21 cellular contexts compared by ENCODE assay signal in the genomic region with DNA sequence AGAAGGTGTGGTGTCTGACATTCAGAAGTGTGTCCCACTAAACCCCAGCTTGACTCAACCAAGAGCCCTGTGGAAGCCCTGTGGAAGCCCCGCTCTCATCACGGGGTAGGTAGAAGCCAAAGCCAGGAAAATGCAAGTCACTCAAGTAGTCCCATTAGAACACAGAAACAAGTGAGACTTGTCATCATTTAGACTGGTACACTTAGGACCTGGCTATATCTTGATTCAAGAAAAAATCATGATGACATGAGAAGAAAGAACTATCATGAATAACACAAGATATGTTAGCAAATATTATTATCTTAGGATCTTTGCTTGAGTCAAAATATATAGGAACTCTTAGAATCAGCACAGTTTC. TPM values are rescaled to one million over a fixed set of nuclear protein-coding genes. Genes with fewer than 3 reads are reported as not detected.
"Had no signal": no experiment of that assay in that cellular context is flagged by ENCODE, and none has a peak within 500 bp of the region (broad histone marks: within the 10 kb centered on the region; RNA-seq: fewer than 3 reads in every experiment).

No MANE protein-coding gene starts in this region.

- H3K9me3 Mint-ChIP-seq: activated CD4-positive, alpha-beta T cell treated with anti-CD3 and anti-CD28 coated beads, Interleukin-2, amount 10 ng/mL, durations not matched to agents 7 days and 5 days; activated naive CD4-positive, alpha-beta T cell treated with anti-CD3 and anti-CD28 coated beads, Interleukin-2, amount 50 U/mL, for 24 hours; activated T-cell treated with anti-CD3 and anti-CD28 coated beads, Interleukin-2, amount 50 U/mL, for 24 hours; activated T-helper 2 cell treated with anti-CD3 and anti-CD28 coated beads, Interferon-gamma antibody, Interleukin-2, Interleukin-4, amounts not matched to agents 10 μg/mL and 5 μg/mL and 100 μg/mL, durations not matched to agents 14 hours and 24 hours and 36 hours; T-helper 1 cell treated with Interleukin-12 subunit alpha and Interleukin-12 subunit beta and Interleukin-4 antibody, amounts not matched to agents 30 μg/mL and 1 μg/mL, for 36 hours; T-helper 2 cell treated with Interferon-gamma antibody and Interleukin-4, amounts not matched to agents 5 μg/mL and 100 μg/mL, for 36 hours had no signal

- H3K36me3 ChIP-seq: adrenal gland, breast epithelium, MG63, Peyer's patch, SJSA1 had no signal

- H3K4me1 Mint-ChIP-seq: activated CD4-positive, alpha-beta T cell treated with anti-CD3 and anti-CD28 coated beads, Interleukin-2, amount 10 ng/mL, durations not matched to agents 7 days and 5 days; activated naive CD4-positive, alpha-beta T cell treated with anti-CD3 and anti-CD28 coated beads, Interleukin-2, amount 50 U/mL, for 24 hours had no signal

- H3K9me3 ChIP-seq: adrenal gland, body of pancreas, breast epithelium, MG63, Peyer's patch, SJSA1, SK-N-SH had no signal

- H3K4me2 ChIP-seq: SK-N-SH had no signal

- DNase-seq: activated gamma-delta T cell; activated naive CD4-positive, alpha-beta T cell treated with Interleukin-2 at 50 U/mL for 16 hours; activated T-cell treated with anti-CD3 and anti-CD28 coated beads, Interleukin-2, amount 50 U/mL, for 24 hours; NCI-H1048; NCI-H524 treated with DMSO at 0.1 percent for 48 hours; SHP77 treated with DMSO at 0.1 percent for 48 hours had no signal

- H3K27me3 ChIP-seq: adrenal gland, body of pancreas, breast epithelium, Peyer's patch, SJSA1 had no signal

- H3K27ac Mint-ChIP-seq: activated CD4-positive, alpha-beta T cell treated with anti-CD3 and anti-CD28 coated beads, Interleukin-2, amount 10 ng/mL, durations not matched to agents 7 days and 5 days; activated CD8-positive, alpha-beta T cell treated with anti-CD3 and anti-CD28 coated beads, Interleukin-2, amount 10 ng/mL, durations not matched to agents 7 days and 5 days; activated naive CD4-positive, alpha-beta T cell treated with anti-CD3 and anti-CD28 coated beads, Interleukin-2, amount 50 U/mL, for 24 hours; activated T-cell treated with anti-CD3 and anti-CD28 coated beads, Interleukin-2, amount 50 U/mL, for 24 hours; activated T-helper 2 cell treated with anti-CD3 and anti-CD28 coated beads, Interferon-gamma antibody, Interleukin-2, Interleukin-4, amounts not matched to agents 10 μg/mL and 5 μg/mL and 100 μg/mL, durations not matched to agents 14 hours and 24 hours and 36 hours; T-helper 1 cell treated with Interleukin-12 subunit alpha and Interleukin-12 subunit beta and Interleukin-4 antibody, amounts not matched to agents 30 μg/mL and 1 μg/mL, for 36 hours; T-helper 2 cell treated with Interferon-gamma antibody and Interleukin-4, amounts not matched to agents 5 μg/mL and 100 μg/mL, for 36 hours had no signal

- H3K36me3 Mint-ChIP-seq: activated naive CD4-positive, alpha-beta T cell treated with anti-CD3 and anti-CD28 coated beads, Interleukin-2, amount 50 U/mL, for 24 hours had no signal

- H3K4me3 Mint-ChIP-seq: activated CD4-positive, alpha-beta T cell treated with anti-CD3 and anti-CD28 coated beads, Interleukin-2, amount 10 ng/mL, durations not matched to agents 7 days and 5 days; activated CD8-positive, alpha-beta T cell treated with anti-CD3 and anti-CD28 coated beads, Interleukin-2, amount 10 ng/mL, durations not matched to agents 7 days and 5 days; activated naive CD4-positive, alpha-beta T cell treated with anti-CD3 and anti-CD28 coated beads, Interleukin-2, amount 50 U/mL, for 24 hours; activated T-cell treated with anti-CD3 and anti-CD28 coated beads, Interleukin-2, amount 50 U/mL, for 24 hours; T-helper 1 cell treated with Interleukin-12 subunit alpha and Interleukin-12 subunit beta and Interleukin-4 antibody, amounts not matched to agents 30 μg/mL and 1 μg/mL, for 36 hours; T-helper 2 cell treated with Interferon-gamma antibody and Interleukin-4, amounts not matched to agents 5 μg/mL and 100 μg/mL, for 36 hours had no signal

- H3K9me2 ChIP-seq: SK-N-SH had no signal

- H3K4me1 ChIP-seq: adrenal gland, body of pancreas, breast epithelium, Peyer's patch, SJSA1 had no signal

- H3K4me3 ChIP-seq: adrenal gland, body of pancreas, breast epithelium, MG63, Peyer's patch, SJSA1 had no signal

- H3K27ac ChIP-seq: adrenal gland, body of pancreas, breast epithelium, Peyer's patch, SJSA1 had no signal

RNA-seq across cellular contexts. Expression of a gene that starts 28.2 kb away (rescaled TPM):
- total RNA-seq: activated CD4-positive, alpha-beta T cell treated with anti-CD3 and anti-CD28 coated beads, Interleukin-2, amount 10 ng/mL, durations not matched to agents 7 days and 5 days; activated CD8-positive, alpha-beta T cell treated with anti-CD3 and anti-CD28 coated beads, Interleukin-2, amount 10 ng/mL, durations not matched to agents 7 days and 5 days; activated T-helper 2 cell treated with anti-CD3 and anti-CD28 coated beads, Interferon-gamma antibody, Interleukin-2, Interleukin-4, amounts not matched to agents 10 μg/mL and 5 μg/mL and 100 μg/mL, durations not matched to agents 14 hours and 24 hours and 36 hours; NCI-H460; OCI-LY7 had no signal
